ENCODE assay signal across 8 cellular contexts in the genomic region with DNA sequence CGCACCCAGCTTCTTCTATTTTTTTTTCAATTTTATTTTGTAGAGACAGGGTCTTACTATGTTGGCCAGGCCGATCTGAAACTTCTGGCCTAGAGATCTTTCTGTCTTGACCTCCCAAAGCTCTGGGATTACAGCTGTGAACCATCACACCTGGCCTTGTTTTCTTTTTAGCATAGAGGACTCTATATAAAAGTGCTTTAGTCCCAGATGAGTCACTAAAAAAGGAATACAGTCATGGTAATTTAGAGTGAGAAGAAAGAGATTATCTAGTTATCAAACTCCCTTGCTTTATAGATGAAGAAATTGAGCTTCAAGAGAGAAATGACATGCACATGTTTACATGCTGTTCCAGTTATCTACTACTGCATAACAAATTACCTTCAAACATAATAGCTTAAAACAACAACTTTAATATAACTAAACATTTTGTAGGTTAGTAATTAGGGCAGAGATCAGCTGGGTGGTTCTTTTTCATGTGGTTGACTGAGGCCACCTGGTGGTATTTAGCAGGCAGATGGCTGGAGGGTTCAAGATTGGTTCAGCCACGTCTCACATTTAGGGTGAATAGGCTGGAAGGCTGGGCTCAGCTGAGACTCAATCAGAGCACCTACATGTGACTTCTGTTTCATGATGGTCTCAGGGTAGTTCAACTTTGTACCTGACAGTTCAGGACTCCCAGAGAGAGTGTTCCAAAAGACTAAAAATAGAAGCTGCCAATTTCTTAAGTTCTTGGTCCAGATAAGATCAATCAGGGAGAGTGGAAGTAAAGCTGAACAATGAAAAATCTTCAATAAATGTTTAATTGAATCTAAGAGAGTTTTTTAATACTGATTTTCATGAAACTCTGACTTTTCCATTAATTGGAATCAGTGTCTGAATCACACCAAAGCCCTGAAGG. TPM values are rescaled to one million over a fixed set of nuclear protein-coding genes. Genes with fewer than 3 reads are reported as not detected.
A peak's percentile ranks its signal among the peaks of the same experiment; 100 is the strongest.
DNase-seq lines count a peak whose midpoint lies in the region; TF ChIP-seq lines count a peak whose summit lies in the region.

No MANE protein-coding gene starts in this region.

- H3K4me3 ChIP-seq in foreskin fibroblast (ENCODE audit: low read depth in 1 of 2, low read length in 2 of 2) (no peak overlapping the region), coronary artery (no peak overlapping the region)

- peak; percentile 45 for TF ChIP-seq CTCF in foreskin fibroblast (IDR thresholded peaks at IDR 0.05; ENCODE audit: low read depth, low read length)
- no peak for TF ChIP-seq CTCF in coronary artery (IDR thresholded peaks at IDR 0.05)

- DNase-seq in NCI-H1092 treated with DMSO at 0.1 percent for 48 hours (lab: John Stamatoyannopoulos, UW), result peak; percentile 34
- DNase-seq in NCI-H1092 (lab: John Stamatoyannopoulos, UW), result no peak
- DNase-seq in H4 (ENCODE audit: low spot score), result peak; percentile 17
- DNase-seq in NCI-H226, result peak; percentile 19
- DNase-seq in activated CD4-positive, alpha-beta T cell treated with anti-CD3 and anti-CD28 coated beads, Interleukin-2, amount 50 U/mL, for 4 hours, result peak; percentile 21 to 25
- peak; percentile 30 to 65 for DNase-seq in foreskin fibroblast
- DNase-seq in retina, result peak; percentile 9
- DNase-seq in coronary artery (ENCODE audit: low spot score), result no peak

- no peak overlapping the region for H3K27ac ChIP-seq in coronary artery

RNA-seq across cellular contexts. Expression of gene MTF2, which starts 16.9 kb away (rescaled TPM):
- total RNA-seq in H4 (2014; rRNA removed; shearing (Covaris generic)), result 10.3 and 12.4 TPM in 2 replicates

Comparison
In these comparisons a context has a peak if more than half of its experiments do, and no peak if none do; other contexts are left out.
1. DNase-seq: peak in NCI-H1092 treated with DMSO at 0.1 percent for 48 hours (single experiment), H4 (single experiment), NCI-H226 (single experiment), activated CD4-positive, alpha-beta T cell treated with anti-CD3 and anti-CD28 coated beads, Interleukin-2, amount 50 U/mL, for 4 hours (2 of 2), foreskin fibroblast (2 of 2) and retina (single experiment); none in NCI-H1092 (single experiment) and coronary artery (single experiment).